8 cellular contexts compared by ENCODE assay signal in the genomic region with DNA sequence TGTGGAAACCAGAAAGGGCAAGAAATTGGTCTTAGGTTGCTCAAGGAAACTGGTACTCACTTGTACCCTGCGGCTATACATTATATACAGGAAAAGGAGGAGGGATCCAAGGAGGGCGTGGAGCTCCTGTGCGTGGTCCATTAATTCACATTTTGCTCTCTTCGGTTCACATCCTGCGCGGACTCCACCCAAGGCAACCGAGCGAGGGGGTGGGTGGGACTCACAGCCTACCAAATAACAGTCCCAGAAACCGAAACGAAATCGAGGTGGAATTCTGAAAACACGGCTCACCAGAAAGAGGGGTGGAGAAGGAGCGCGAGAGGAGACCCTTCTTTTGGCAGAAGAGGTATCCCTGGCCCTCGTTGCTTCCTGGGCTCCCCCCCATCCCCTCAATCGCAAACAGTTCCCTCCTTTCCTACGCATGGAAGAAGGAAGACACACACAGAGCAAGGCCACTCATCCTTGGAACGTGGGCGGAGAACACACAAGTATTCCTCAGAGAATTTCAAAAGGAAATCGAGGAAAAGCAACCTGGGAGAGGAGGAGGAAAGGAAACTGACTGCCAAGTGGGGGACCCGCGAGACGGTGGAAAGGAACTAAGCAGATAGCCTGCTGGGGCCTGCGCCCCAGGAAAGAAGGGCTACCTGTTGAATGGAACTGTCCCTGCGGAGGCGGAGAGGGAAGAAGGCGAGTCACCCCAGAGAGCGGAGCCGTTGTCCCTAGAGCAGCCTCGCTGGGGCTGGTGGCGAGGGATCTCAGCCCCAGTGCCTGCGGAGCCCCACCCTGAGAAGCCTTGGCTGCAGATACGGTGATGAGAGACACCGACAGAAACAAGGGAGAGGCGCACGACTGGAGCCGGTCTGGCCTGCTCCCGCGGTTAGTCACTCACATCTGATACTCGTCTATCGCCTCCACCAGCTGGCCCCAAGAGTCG. TPM values are rescaled to one million over a fixed set of nuclear protein-coding genes. Genes with fewer than 3 reads are reported as not detected.
DNase-seq lines count a peak whose midpoint lies in the region; ATAC-seq and TF ChIP-seq lines count a peak whose summit lies in the region.

No MANE protein-coding gene starts in this region.

- POLR2A ChIA-PET in CD4-positive, alpha-beta memory T cell (lab: Charles Lee; ENCODE audit: partially characterized antibody): interaction anchor here (0.7 to 4.1 kb wide), 16 partner anchors 10 to 1134 kb away, joined by 3 to 76 read pairs (median 10); a partner anchor contains a TSS

- H3K4me1 Mint-ChIP-seq in CD4-positive, alpha-beta memory T cell: peaks cover 28 to 71% (median 47%) of the 10 kb centered on the region in 4 donors
- H3K4me1 Mint-ChIP-seq in endodermal cell: peaks cover 15% of the 10 kb centered on the region

- H3K27ac Mint-ChIP-seq in CD4-positive, alpha-beta memory T cell: peak overlapping the region; percentile 94 to 100 (median 99)
- H3K27ac Mint-ChIP-seq in endodermal cell: peak overlapping the region; percentile 92

- DNase-seq in CD4-positive, alpha-beta memory T cell: peak; percentile 50 to 82 (median 60)
- DNase-seq in NOMO-1 treated with DMSO at 0.1 percent for 48 hours (lab: John Stamatoyannopoulos, UW; ENCODE audit: unreplicated experiment) (peak; percentile 44), endodermal cell (peak; percentile 83)
- DNase-seq in activated CD8-positive, alpha-beta memory T cell treated with anti-CD3 and anti-CD28 coated beads, Interleukin-2, amount 50 U/mL, for 24 hours (ENCODE audit: extremely low read depth): peak; percentile 17
- DNase-seq in stimulated activated CD8-positive, alpha-beta memory T cell treated with anti-CD3 and anti-CD28 coated beads, Interleukin-7, amount 100 ng/mL, for 1 hour (ENCODE audit: low read depth in 2 of 2): peak; percentile 24 to 33

- CTCF ChIA-PET in CD4-positive, alpha-beta memory T cell (lab: Charles Lee; ENCODE audit: partially characterized antibody): interaction anchor here (1.2 kb wide), 2 partner anchors 57 to 422 kb away, joined by 3 read pairs; no protein-coding TSS in a partner anchor

- ATAC-seq in GM19438 (IDR thresholded peaks at IDR 0.05; ENCODE audit: low read depth, unreplicated experiment) (peak; percentile 35), HG03521 (IDR thresholded peaks at IDR 0.05; ENCODE audit: unreplicated experiment) (peak; percentile 36)

- peak overlapping the region; percentile 76 for H3K9ac ChIP-seq in endodermal cell (ENCODE audit: extremely low read depth, low read length, poor library complexity, severe bottlenecking)

- peaks cover 0 to 5% (median 0%) of the 10 kb centered on the region in 8 donors for H3K9me3 Mint-ChIP-seq in CD4-positive, alpha-beta memory T cell
- H3K9me3 Mint-ChIP-seq in endodermal cell: no peaks in the 10 kb centered on the region

- H3K4me3 Mint-ChIP-seq in CD4-positive, alpha-beta memory T cell: peak overlapping the region; percentile 94 to 100 (median 98)
- peak overlapping the region; percentile 91 for H3K4me3 Mint-ChIP-seq in endodermal cell

- H3K27me3 ChIP-seq in CD4-positive, alpha-beta memory T cell (ENCODE audit: insufficient read depth, low read length): no peaks in the 10 kb centered on the region
- no peaks in the 10 kb centered on the region for H3K27me3 ChIP-seq in endodermal cell (ENCODE audit: control insufficient read depth, insufficient read depth, low read length, poor library complexity, severe bottlenecking)
- no peaks in the 10 kb centered on the region for H3K27me3 ChIP-seq in mononuclear cell (ENCODE audit: insufficient read depth, low read length)

- H3K27ac ChIP-seq in CD4-positive, alpha-beta memory T cell (ENCODE audit: low read depth, low read length): peak overlapping the region; percentile 91
- H3K27ac ChIP-seq in endodermal cell (ENCODE audit: low read depth, low read length): peak overlapping the region; percentile 40

- WGBS in endodermal cell (ENCODE audit: insufficient coverage in 1 of 2, insufficient read length in 1 of 2), 2 experiments: 0 to 1% methylated on average over 23 to 40 of the region's 42 CpGs

- H3K4me1 ChIP-seq in CD4-positive, alpha-beta memory T cell (ENCODE audit: insufficient read depth, low read length): peaks cover 35% of the 10 kb centered on the region
- H3K4me1 ChIP-seq in endodermal cell (ENCODE audit: control insufficient read depth, insufficient read depth, low read length) (no peaks in the 10 kb centered on the region), mononuclear cell (ENCODE audit: insufficient read depth, low read length) (peaks cover 37% of the 10 kb centered on the region)

- no peaks in the 10 kb centered on the region for H3K9me3 ChIP-seq in CD4-positive, alpha-beta memory T cell (ENCODE audit: control insufficient read depth in 1 of 2, low read length in 2 of 2)
- H3K9me3 ChIP-seq in endodermal cell (ENCODE audit: control insufficient read depth, low read length) (peaks cover 8% of the 10 kb centered on the region), mononuclear cell (ENCODE audit: low read depth, low read length) (no peaks in the 10 kb centered on the region)

- TF ChIP-seq CTCF in endodermal cell (conservative IDR thresholded peaks at IDR 0.05): no peak

- peak overlapping the region; percentile 69 to 100 for H3K4me3 ChIP-seq in CD4-positive, alpha-beta memory T cell (ENCODE audit: low read length in 2 of 2)
- H3K4me3 ChIP-seq in endodermal cell (ENCODE audit: low read length) (peak overlapping the region; percentile 100), mononuclear cell (ENCODE audit: low read length) (peak overlapping the region; percentile 91)

- intact Hi-C loops in CD4-positive, alpha-beta memory T cell (cut with micrococcal nuclease): loop anchor here (1.0 to 10.0 kb wide), 5 partner anchors 67 to 1721 kb away; a partner anchor contains a TSS

- H3K36me3 ChIP-seq in CD4-positive, alpha-beta memory T cell (ENCODE audit: insufficient read depth, low read length): peaks cover 5% of the 10 kb centered on the region
- peaks cover 24% of the 10 kb centered on the region for H3K36me3 ChIP-seq in endodermal cell (ENCODE audit: control insufficient read depth, insufficient read depth, low read length)

- H3K36me3 Mint-ChIP-seq in CD4-positive, alpha-beta memory T cell: peaks cover 19 to 50% of the 10 kb centered on the region in 2 donors
- H3K36me3 Mint-ChIP-seq in endodermal cell (ENCODE audit: low read depth): peaks cover 34% of the 10 kb centered on the region

- H3K27me3 Mint-ChIP-seq in CD4-positive, alpha-beta memory T cell: no peaks in the 10 kb centered on the region
- no peaks in the 10 kb centered on the region for H3K27me3 Mint-ChIP-seq in endodermal cell (ENCODE audit: insufficient read depth)

RNA-seq across cellular contexts. Expression of a gene that starts 0.7 kb away (rescaled TPM):
- 10 to 100 TPM; 60.7 to 64.5 TPM for total RNA-seq in CD4-positive, alpha-beta memory T cell
- polyA plus RNA-seq in CD4-positive, alpha-beta memory T cell: 10 to 100 TPM; 35.2 to 37.2 TPM
- total RNA-seq in endodermal cell (100 to 1,000 TPM; 129 to 136 TPM), mononuclear cell (22.6 TPM)
- polyA plus RNA-seq in endodermal cell (2013, experiment 1 of 2): 85.2 TPM
- polyA plus RNA-seq in endodermal cell (2013, experiment 2 of 2): 90.1 TPM

RNA-seq across cellular contexts. Expression of a gene that starts 0.8 kb away (rescaled TPM):
- total RNA-seq in CD4-positive, alpha-beta memory T cell: 10 to 100 TPM; 64.6 to 68.3 TPM
- polyA plus RNA-seq in CD4-positive, alpha-beta memory T cell: 10 to 100 TPM; 15.6 to 18.5 TPM
- total RNA-seq in endodermal cell (10 to 100 TPM; 22.8 to 26.3 TPM), mononuclear cell (55.7 TPM)
- polyA plus RNA-seq in endodermal cell (2013, experiment 1 of 2): 27.0 TPM
- 29.5 TPM for polyA plus RNA-seq in endodermal cell (2013, experiment 2 of 2)

RNA-seq across cellular contexts. Expression of a gene that starts 25.4 kb away (rescaled TPM):
- total RNA-seq in CD4-positive, alpha-beta memory T cell: under 1 TPM; 0.30 to 0.79 TPM
- under 1 TPM in 1 of 2 donors, not detected in 1; 0.30 TPM for polyA plus RNA-seq in CD4-positive, alpha-beta memory T cell
- total RNA-seq in endodermal cell (not detected), mononuclear cell (0.63 TPM)
- not detected for polyA plus RNA-seq in endodermal cell (2013, experiment 1 of 2)
- not detected for polyA plus RNA-seq in endodermal cell (2013, experiment 2 of 2)

Comparison
In these comparisons a context has a peak if more than half of its experiments do, and no peak if none do; other contexts are left out.
1. Peak in every context shown above with its lines: DNase-seq, ATAC-seq, H3K4me3 ChIP-seq and H3K27ac ChIP-seq.
2. DNase-seq: peak in every context shown above with its lines; median percentile 83 in endodermal cell; 60 in CD4-positive, alpha-beta memory T cell; 44 in NOMO-1 treated with DMSO at 0.1 percent for 48 hours; 28 in stimulated activated CD8-positive, alpha-beta memory T cell treated with anti-CD3 and anti-CD28 coated beads, Interleukin-7, amount 100 ng/mL, for 1 hour; 17 in activated CD8-positive, alpha-beta memory T cell treated with anti-CD3 and anti-CD28 coated beads, Interleukin-2, amount 50 U/mL, for 24 hours.